ENCODE assay signal across 31 cellular contexts in genomic region chr9:129679537-129679936, GRCh38. TPM values are rescaled to one million over a fixed set of nuclear protein-coding genes. Genes with fewer than 3 reads are reported as not detected.
"Had no signal": no experiment of that assay in that cellular context is flagged by ENCODE, and none has a peak within 500 bp of the region (broad histone marks: within the 10 kb centered on the region; RNA-seq: fewer than 3 reads in every experiment).

No MANE protein-coding gene starts in this region.

- H3K4me1 ChIP-seq: colonic mucosa, gastrocnemius medialis, left lung, lower lobe of right lung had no signal

- H3K36me3 ChIP-seq: colonic mucosa, esophagus squamous epithelium, gastrocnemius medialis, heart right ventricle, left lung, lower lobe of right lung had no signal

- H3K9me3 ChIP-seq: colonic mucosa, esophagus squamous epithelium, gastrocnemius medialis, heart right ventricle, left lung, lower lobe of right lung, mucosa of descending colon had no signal

- H3K27ac ChIP-seq: colonic mucosa, epithelial cell of prostate, esophagus squamous epithelium, gastrocnemius medialis, heart right ventricle, left lung, lower lobe of right lung had no signal

- DNase-seq: colonic mucosa; cortex of kidney; effector CD8-positive, alpha-beta T cell; effector memory CD8-positive, alpha-beta T cell; endodermal cell; erythroblast; esophagus squamous epithelium; foreskin fibroblast; foreskin melanocyte; gastrocnemius medialis; glutamatergic neuron; head of caudate nucleus; heart right ventricle; hippocampal formation; left cardiac atrium; left lung; left ventricle myocardium superior; lower lobe of right lung; mesenchymal stem cell; mucosa of descending colon had no signal

- H3K27me3 ChIP-seq: colonic mucosa had no signal

- FAIRE-seq: endometrium, islet of Langerhans, keratinocyte had no signal

- H3K4me3 ChIP-seq: colonic mucosa, esophagus squamous epithelium, gastrocnemius medialis, heart right ventricle, left lung, lower lobe of right lung, mucosa of descending colon had no signal

RNA-seq across cellular contexts. Expression of gene PRRX2, which starts 14.1 kb away (rescaled TPM):
- total RNA-seq: glomerular endothelial cell, kidney epithelial cell had no signal
- polyA plus RNA-seq: keratinocyte had no signal

RNA-seq across cellular contexts. Expression of gene C9orf50, which starts 58.6 kb away (rescaled TPM):
- total RNA-seq: colonic mucosa, dermis microvascular lymphatic vessel endothelial cell, endodermal cell, esophagus mucosa, esophagus squamous epithelium, gastrocnemius medialis, glomerular endothelial cell, heart right ventricle, kidney epithelial cell, left cardiac atrium, left lung, left ventricle myocardium superior, lower leg skin, lower lobe of right lung, lung microvascular endothelial cell, mesenteric fat pad, mucosa of descending colon had no signal
- polyA plus RNA-seq: heart right ventricle, keratinocyte had no signal
